8 cellular contexts compared by ENCODE assay signal in the genomic region with DNA sequence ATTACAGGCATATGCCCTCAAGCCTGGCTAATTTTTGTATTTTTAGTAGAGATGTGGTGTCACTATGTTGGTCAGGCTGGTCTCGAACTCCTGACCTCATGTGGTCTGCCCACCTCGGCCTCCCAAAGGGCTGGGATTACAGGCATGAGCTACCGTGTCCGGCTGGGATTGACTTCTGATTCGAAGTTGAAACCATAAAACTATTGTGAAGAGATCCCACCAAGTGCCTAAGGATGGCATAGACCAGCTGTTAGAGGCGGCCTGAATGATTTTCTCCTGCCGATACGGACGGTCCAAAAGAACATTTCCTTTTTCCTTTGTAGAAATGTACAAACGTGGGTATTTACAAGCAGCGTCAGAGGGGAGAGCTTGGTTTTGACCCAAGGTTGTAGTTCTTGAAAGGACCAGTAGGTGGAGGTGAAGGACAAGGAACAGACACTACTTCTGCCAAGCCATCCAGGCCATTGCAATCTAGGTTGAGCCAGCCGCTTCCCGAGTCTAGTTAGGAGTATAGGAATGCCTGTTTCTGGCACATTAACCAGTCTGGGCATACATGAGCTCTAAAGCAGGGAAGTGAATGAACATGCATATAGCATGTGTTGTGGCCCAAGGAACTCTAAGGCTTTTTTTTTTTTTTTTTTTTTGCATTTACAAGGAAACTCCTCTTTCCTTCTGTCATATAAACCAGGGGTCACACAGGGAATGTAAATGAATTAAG. TPM values are rescaled to one million over a fixed set of nuclear protein-coding genes. Genes with fewer than 3 reads are reported as not detected.
DNase-seq lines count a peak whose midpoint lies in the region; ATAC-seq and TF ChIP-seq lines count a peak whose summit lies in the region.

No MANE protein-coding gene starts in this region.

- DNase-seq in AG20443 (ENCODE audit: low spot score) (peak; percentile 83), NCI-H1694 (lab: John Stamatoyannopoulos, UW) (peak; percentile 80), T-helper 1 cell (peak in 4 of 5 donors; percentile 23 to 62 (median 54)), amniotic epithelial cell (ENCODE audit: low read depth) (peak; percentile 81), left ventricle myocardium superior (no peak), sigmoid colon (peak; percentile 83)

- H3K4me3 ChIP-seq in sigmoid colon: no peak overlapping the region

- no peak for TF ChIP-seq EP300 in sigmoid colon (IDR thresholded peaks at IDR 0.05)

- H3K27ac ChIP-seq in sigmoid colon: no peak overlapping the region

- TF ChIP-seq POLR2A in sigmoid colon (IDR thresholded peaks at IDR 0.05): no peak

- ATAC-seq in GM19395 (IDR thresholded peaks at IDR 0.05; ENCODE audit: unreplicated experiment) (peak; percentile 74), left ventricle myocardium superior (peak; percentile 91), GM21367 (IDR thresholded peaks at IDR 0.05; ENCODE audit: unreplicated experiment) (no peak)

- TF ChIP-seq CTCF in sigmoid colon (IDR thresholded peaks at IDR 0.05): peak; percentile 78 to 93 (median 88)

- WGBS in sigmoid colon, 2 donors: 6 to 15% methylated on average over 13 of the region's 13 CpGs

- peaks cover 0 to 38% (median 16%) of the 10 kb centered on the region in 3 donors for H3K27me3 ChIP-seq in sigmoid colon

- intact Hi-C loops in left ventricle myocardium superior (cut with micrococcal nuclease): no loop called here
- intact Hi-C loops in sigmoid colon (cut with DNase I): loop anchor here (1.0 to 5.0 kb wide), 2 partner anchors 319 to 610 kb away; no protein-coding TSS in a partner anchor

- no peaks in the 10 kb centered on the region for H3K9me3 ChIP-seq in sigmoid colon

- H3K4me1 ChIP-seq in sigmoid colon: no peaks in the 10 kb centered on the region

- no peaks in the 10 kb centered on the region for H3K36me3 ChIP-seq in sigmoid colon

RNA-seq across cellular contexts. Expression of a gene that starts 29.0 kb away (rescaled TPM):
- 3.1 TPM for total RNA-seq in left ventricle myocardium superior
- 1 to 10 TPM; 2.8 to 3.9 (median 3.6) TPM for total RNA-seq in sigmoid colon
- 1 to 10 TPM; 1.2 to 3.9 (median 3.6) TPM for polyA plus RNA-seq in sigmoid colon

RNA-seq across cellular contexts. Expression of a gene that starts 29.3 kb away (rescaled TPM):
- total RNA-seq in left ventricle myocardium superior (41.2 TPM), sigmoid colon (10 to 100 TPM; 45.4 to 94.6 (median 63.0) TPM)
- polyA plus RNA-seq in sigmoid colon: 10 to 100 TPM; 52.9 to 76.1 (median 60.4) TPM

RNA-seq across cellular contexts. Expression of a gene that starts 35.3 kb away (rescaled TPM):
- total RNA-seq in left ventricle myocardium superior (0.37 TPM), sigmoid colon (1 to 10 TPM; 1.7 to 5.3 (median 3.3) TPM)
- polyA plus RNA-seq in sigmoid colon: 1 to 10 TPM; 2.3 to 7.1 (median 2.4) TPM

RNA-seq across cellular contexts. Expression of a gene that starts 56.4 kb away (rescaled TPM):
- total RNA-seq in left ventricle myocardium superior: 34.2 TPM
- 10 to 100 TPM; 41.5 to 52.6 (median 43.6) TPM for total RNA-seq in sigmoid colon
- polyA plus RNA-seq in sigmoid colon: 10 to 100 TPM; 12.0 to 33.2 (median 13.8) TPM
